Comparison of ENCODE assay signal across 27 cellular contexts in the genomic region with DNA sequence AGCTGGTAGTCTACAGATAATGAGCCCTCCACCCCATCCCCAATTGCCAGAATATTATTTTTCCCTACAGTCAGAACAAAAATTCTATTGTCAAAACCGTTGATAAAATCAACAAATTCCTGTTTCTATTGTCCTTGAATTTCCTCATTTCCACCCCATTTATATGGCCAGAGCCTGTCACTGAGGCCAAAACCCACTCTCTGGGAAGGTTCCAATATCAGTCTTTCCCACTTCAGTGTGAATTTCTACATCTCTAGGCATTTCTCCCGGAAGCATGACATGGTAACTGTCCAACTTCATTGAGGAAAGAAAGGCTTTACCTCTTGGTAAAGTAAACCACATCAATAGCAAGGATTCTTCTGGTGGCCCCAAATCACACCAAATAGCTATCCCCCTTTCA. TPM values are rescaled to one million over a fixed set of nuclear protein-coding genes. Genes with fewer than 3 reads are reported as not detected.
"Had no signal": no experiment of that assay in that cellular context is flagged by ENCODE, and none has a peak within 500 bp of the region (broad histone marks: within the 10 kb centered on the region; RNA-seq: fewer than 3 reads in every experiment).

No MANE protein-coding gene starts in this region.

- H3K27me3 ChIP-seq: dorsolateral prefrontal cortex, esophagus squamous epithelium, sigmoid colon, spleen, suprapubic skin, transverse colon, upper lobe of right lung, vagina had no signal

- ATAC-seq: left lobe of liver; naive thymus-derived CD4-positive, alpha-beta T cell; psoas muscle; right cardiac atrium; stimulated activated naive B cell treated with anti-CD40 and anti-IgM and Interleukin-4, amounts not matched to agents 10 μg/mL and 1 μg/mL and 100 μg/mL, for 72 hours; upper lobe of right lung had no signal

- H3K36me3 Mint-ChIP-seq: naive thymus-derived CD4-positive, alpha-beta T cell; stimulated activated naive B cell treated with anti-CD40 and anti-IgM and Interleukin-4, amounts not matched to agents 10 μg/mL and 1 μg/mL and 100 μg/mL, for 72 hours had no signal

- H3K4me3 Mint-ChIP-seq: naive thymus-derived CD4-positive, alpha-beta T cell; nephron; stimulated activated naive B cell treated with anti-CD40 and anti-IgM and Interleukin-4, amounts not matched to agents 10 μg/mL and 1 μg/mL and 100 μg/mL, for 72 hours; stimulated activated naive CD8-positive, alpha-beta T cell treated with anti-CD3 and anti-CD28 coated beads, Interleukin-15, Interleukin-2, amounts not matched to agents 100 ng/mL and 50 ng/mL, for 24 hours had no signal

- H3K4me1 ChIP-seq: spleen, upper lobe of right lung had no signal

- H3K36me3 ChIP-seq: esophagus squamous epithelium, sigmoid colon, spleen, suprapubic skin, transverse colon, upper lobe of right lung, vagina had no signal

- H3K27ac ChIP-seq: coronary artery, dorsolateral prefrontal cortex, esophagus squamous epithelium, psoas muscle, sigmoid colon, spleen, suprapubic skin, transverse colon, upper lobe of right lung, vagina had no signal

- H3K27ac Mint-ChIP-seq: naive thymus-derived CD4-positive, alpha-beta T cell; nephron; stimulated activated naive B cell treated with anti-CD40 and anti-IgM and Interleukin-4, amounts not matched to agents 10 μg/mL and 1 μg/mL and 100 μg/mL, for 72 hours; stimulated activated naive CD8-positive, alpha-beta T cell treated with anti-CD3 and anti-CD28 coated beads, Interleukin-15, Interleukin-2, amounts not matched to agents 100 ng/mL and 50 ng/mL, for 24 hours had no signal

- H3K9me3 Mint-ChIP-seq: nephron; stimulated activated naive B cell treated with anti-CD40 and anti-IgM and Interleukin-4, amounts not matched to agents 10 μg/mL and 1 μg/mL and 100 μg/mL, for 72 hours; stimulated activated naive CD8-positive, alpha-beta T cell treated with anti-CD3 and anti-CD28 coated beads, Interleukin-15, Interleukin-2, amounts not matched to agents 100 ng/mL and 50 ng/mL, for 24 hours had no signal

- H3K9me3 ChIP-seq: esophagus squamous epithelium, psoas muscle, sigmoid colon, spleen, suprapubic skin, transverse colon, upper lobe of right lung, vagina had no signal

- DNase-seq: dorsolateral prefrontal cortex; effector CD4-positive, alpha-beta T cell; esophagus squamous epithelium; head of caudate nucleus; kidney; mesendoderm; midbrain; naive thymus-derived CD4-positive, alpha-beta T cell; nucleus accumbens; psoas muscle; right cardiac atrium; sigmoid colon; spleen; stimulated activated CD4-positive, alpha-beta T cell treated with anti-CD3 and anti-CD28 coated beads, Interleukin-4, amount 100 ng/mL, for 4 hours; stimulated activated naive B cell treated with anti-CD40 and anti-IgM and Interleukin-4, amounts not matched to agents 10 μg/mL and 1 μg/mL and 100 μg/mL, for 72 hours; transverse colon; upper lobe of right lung had no signal

- H3K4me1 Mint-ChIP-seq: stimulated activated naive B cell treated with anti-CD40 and anti-IgM and Interleukin-4, amounts not matched to agents 10 μg/mL and 1 μg/mL and 100 μg/mL, for 72 hours had no signal

- H3K4me3 ChIP-seq: coronary artery, dorsolateral prefrontal cortex, esophagus squamous epithelium, psoas muscle, sigmoid colon, spleen, suprapubic skin, transverse colon, upper lobe of right lung, vagina had no signal

RNA-seq across cellular contexts. Expression of gene C2CD4A, which starts 41.6 kb away (rescaled TPM):
- total RNA-seq: fibroblast of villous mesenchyme; mammary epithelial cell; naive thymus-derived CD4-positive, alpha-beta T cell; osteocyte; right cardiac atrium; skeletal muscle tissue; spleen; vagina had no signal

RNA-seq across cellular contexts. Expression of gene C2CD4B, which starts 56.7 kb away (rescaled TPM):
- total RNA-seq: fibroblast of villous mesenchyme, mammary epithelial cell, osteocyte had no signal
